In genomic region chr9:95036676-95037075, GRCh38 we compare ENCODE assay signal across 18 cellular contexts.
DNase-seq lines count a peak whose midpoint lies in the region; FAIRE-seq and TF ChIP-seq lines count a peak whose summit lies in the region.
"Had no signal": no experiment of that assay in that cellular context is flagged by ENCODE, and none has a peak within 500 bp of the region (broad histone marks: within the 10 kb centered on the region; RNA-seq: fewer than 3 reads in every experiment).

No MANE protein-coding gene starts in this region.

- CTCF ChIA-PET in Caco-2 (lab: Charles Lee), result no interaction called here

- H3K4me1 ChIP-seq in Caco-2 (peaks cover 22% of the 10 kb centered on the region), astrocyte (ENCODE audit: insufficient read depth, low read length) (peaks cover 14% of the 10 kb centered on the region), smooth muscle cell (ENCODE audit: low read depth) (peaks cover 4% of the 10 kb centered on the region)

- H3K27me3 ChIP-seq in Caco-2 (replicated peaks; ENCODE audit: control insufficient read depth, insufficient read depth, low read length) (no peaks in the 10 kb centered on the region), astrocyte (ENCODE audit: insufficient read depth, low read length) (no peaks in the 10 kb centered on the region), smooth muscle cell (ENCODE audit: low read depth) (no peaks in the 10 kb centered on the region)
- H3K27me3 ChIP-seq: thyroid gland had no signal

- WGBS in smooth muscle cell (ENCODE audit: low lambda C conversion rate), result 81% methylated on average over 2 of the region's 2 CpGs

- H3K9me3 ChIP-seq in Caco-2 (no peaks in the 10 kb centered on the region), astrocyte (ENCODE audit: insufficient read depth, low read depth, low read length) (no peaks in the 10 kb centered on the region), smooth muscle cell (replicated peaks; ENCODE audit: low read depth) (no peaks in the 10 kb centered on the region)
- H3K9me3 ChIP-seq: thyroid gland had no signal

- H3K4me1 Mint-ChIP-seq in Caco-2 (ENCODE audit: low read depth, unreplicated experiment), result peaks cover 27% of the 10 kb centered on the region
- peaks cover 50% of the 10 kb centered on the region for H3K4me1 Mint-ChIP-seq in astrocyte (ENCODE audit: low read depth, unreplicated experiment)
- H3K4me1 Mint-ChIP-seq in T-helper 2 cell treated with Interferon-gamma antibody and Interleukin-4, amounts not matched to agents 5 μg/mL and 100 μg/mL, for 36 hours (ENCODE audit: low read depth), result peaks cover 2% of the 10 kb centered on the region

- H3K4me3 ChIP-seq in Caco-2 (ENCODE audit: low read depth, low read length) (no peak overlapping the region), astrocyte (ENCODE audit: insufficient read depth, low read depth, low read length) (no peak overlapping the region), smooth muscle cell (no peak overlapping the region)
- H3K4me3 ChIP-seq: thyroid gland had no signal

- no peaks in the 10 kb centered on the region for H3K27me3 Mint-ChIP-seq in Caco-2 (ENCODE audit: insufficient read depth, unreplicated experiment)
- H3K27me3 Mint-ChIP-seq in astrocyte (ENCODE audit: low read depth, unreplicated experiment), result no peaks in the 10 kb centered on the region
- H3K27me3 Mint-ChIP-seq in T-helper 2 cell treated with Interferon-gamma antibody and Interleukin-4, amounts not matched to agents 5 μg/mL and 100 μg/mL, for 36 hours (ENCODE audit: low read depth), result no peaks in the 10 kb centered on the region
- H3K27me3 Mint-ChIP-seq: activated CD8-positive, alpha-beta memory T cell treated with anti-CD3 and anti-CD28 coated beads, Interleukin-2, amount 10 ng/mL, durations not matched to agents 7 days and 5 days had no signal

- H3K9ac ChIP-seq in astrocyte (ENCODE audit: low read length) (no peak overlapping the region), smooth muscle cell (ENCODE audit: low read depth) (no peak overlapping the region)

- no peak overlapping the region for H3K27ac ChIP-seq in astrocyte (ENCODE audit: low read depth, low read length)
- H3K27ac ChIP-seq in smooth muscle cell (ENCODE audit: low read depth), result peak overlapping the region; percentile 91
- H3K27ac ChIP-seq: thyroid gland had no signal

- H3K79me2 ChIP-seq in astrocyte (ENCODE audit: insufficient read depth, low read length) (peaks cover 96% of the 10 kb centered on the region), smooth muscle cell (ENCODE audit: low read depth) (peaks cover 100% of the 10 kb centered on the region)

- POLR2A ChIA-PET in Caco-2 (lab: Charles Lee), result no interaction called here

- H3F3A ChIP-seq in smooth muscle cell (ENCODE audit: low read depth), result peaks cover 14% of the 10 kb centered on the region

- H3K36me3 Mint-ChIP-seq in Caco-2 (ENCODE audit: insufficient read depth, unreplicated experiment) (peaks cover 20% of the 10 kb centered on the region), astrocyte (ENCODE audit: low read depth, unreplicated experiment) (peaks cover 9% of the 10 kb centered on the region)
- H3K36me3 Mint-ChIP-seq in T-helper 2 cell treated with Interferon-gamma antibody and Interleukin-4, amounts not matched to agents 5 μg/mL and 100 μg/mL, for 36 hours (ENCODE audit: low read depth), result peaks cover 2% of the 10 kb centered on the region
- H3K36me3 Mint-ChIP-seq: activated CD8-positive, alpha-beta memory T cell treated with anti-CD3 and anti-CD28 coated beads, Interleukin-2, amount 10 ng/mL, durations not matched to agents 7 days and 5 days had no signal

- TF ChIP-seq CTCF in Caco-2 (IDR thresholded peaks at IDR 0.05; ENCODE audit: insufficient read depth in 1 of 2, low read depth in 1 of 2, low read length in 1 of 2, severe bottlenecking in 1 of 2, unreplicated experiment in 1 of 2), result no peak
- no peak for TF ChIP-seq CTCF in astrocyte (IDR thresholded peaks at IDR 0.05; ENCODE audit: insufficient read depth, low read depth, low read length)
- TF ChIP-seq CTCF in smooth muscle cell (IDR thresholded peaks at IDR 0.05; ENCODE audit: borderline replicate concordance, insufficient read depth, poor library complexity, severe bottlenecking), result no peak

- BruUV-seq in Caco-2 (replicated peaks; lab: Mats Ljungman, UMichigan), result no TSS peak

- H3K36me3 ChIP-seq in Caco-2 (ENCODE audit: control insufficient read depth, insufficient read depth, low read length), result no peaks in the 10 kb centered on the region; the same call in 1 of the 2 replicates
- H3K36me3 ChIP-seq in astrocyte (ENCODE audit: insufficient read depth, low read length), result peaks cover 17% of the 10 kb centered on the region
- no peaks in the 10 kb centered on the region for H3K36me3 ChIP-seq in smooth muscle cell (ENCODE audit: low read depth)
- H3K36me3 ChIP-seq: thyroid gland had no signal

- H4K20me1 ChIP-seq in astrocyte (ENCODE audit: insufficient read depth, low read length) (peaks cover 94% of the 10 kb centered on the region), smooth muscle cell (ENCODE audit: low read depth) (peaks cover 88% of the 10 kb centered on the region)

- DNase-seq in Caco-2 (no peak), astrocyte (ENCODE audit: low read depth) (no peak), myocyte (ENCODE audit: low read depth) (peak; percentile 87), smooth muscle cell (lab: John Stamatoyannopoulos, UW; ENCODE audit: unreplicated experiment) (no peak), NCI-H2171 (lab: John Stamatoyannopoulos, UW) (no peak), SIG-M5 (lab: John Stamatoyannopoulos, UW) (no peak), NCI-H446 treated with DMSO at 0.1 percent for 48 hours (lab: John Stamatoyannopoulos, UW) (no peak)
- no peak for DNase-seq in T-helper 2 cell treated with Interferon-gamma antibody and Interleukin-4, amounts not matched to agents 5 μg/mL and 100 μg/mL, for 36 hours (ENCODE audit: low spot score)
- DNase-seq: activated CD4-positive, alpha-beta T cell treated with anti-CD3 and anti-CD28 coated beads for 4 hours; activated CD8-positive, alpha-beta memory T cell treated with anti-CD3 and anti-CD28 coated beads, Interleukin-2, amount 10 ng/mL, durations not matched to agents 7 days and 5 days; activated effector memory CD4-positive, alpha-beta T cell treated with anti-CD3 and anti-CD28 coated beads, Interleukin-2, amount 50 U/mL, for 16 hours; CD8-positive, alpha-beta T cell; central memory CD4-positive, alpha-beta T cell; effector CD8-positive, alpha-beta T cell; NCI-H1417 treated with DMSO at 0.1 percent for 48 hours; NCI-H82; small intestine; thyroid gland had no signal

- FAIRE-seq in astrocyte (lab: Jason Lieb, UNC), result no peak
- FAIRE-seq: small intestine had no signal

- H3K4me3 Mint-ChIP-seq in Caco-2 (ENCODE audit: unreplicated experiment) (no peak overlapping the region), astrocyte (ENCODE audit: unreplicated experiment) (peak overlapping the region; percentile 28)
- H3K4me3 Mint-ChIP-seq in T-helper 2 cell treated with Interferon-gamma antibody and Interleukin-4, amounts not matched to agents 5 μg/mL and 100 μg/mL, for 36 hours, result no peak overlapping the region
- H3K4me3 Mint-ChIP-seq: activated CD8-positive, alpha-beta memory T cell treated with anti-CD3 and anti-CD28 coated beads, Interleukin-2, amount 10 ng/mL, durations not matched to agents 7 days and 5 days; CD8-positive, alpha-beta T cell had no signal

- H3K27ac Mint-ChIP-seq in Caco-2 (ENCODE audit: unreplicated experiment), result peak overlapping the region; percentile 17
- H3K27ac Mint-ChIP-seq in astrocyte (ENCODE audit: unreplicated experiment), result peak overlapping the region; percentile 58
- no peak overlapping the region for H3K27ac Mint-ChIP-seq in T-helper 2 cell treated with Interferon-gamma antibody and Interleukin-4, amounts not matched to agents 5 μg/mL and 100 μg/mL, for 36 hours
- H3K27ac Mint-ChIP-seq: activated CD8-positive, alpha-beta memory T cell treated with anti-CD3 and anti-CD28 coated beads, Interleukin-2, amount 10 ng/mL, durations not matched to agents 7 days and 5 days; CD8-positive, alpha-beta T cell had no signal

- H3K9me3 Mint-ChIP-seq in Caco-2 (ENCODE audit: unreplicated experiment) (no peaks in the 10 kb centered on the region), astrocyte (ENCODE audit: unreplicated experiment) (no peaks in the 10 kb centered on the region)
- no peaks in the 10 kb centered on the region for H3K9me3 Mint-ChIP-seq in T-helper 2 cell treated with Interferon-gamma antibody and Interleukin-4, amounts not matched to agents 5 μg/mL and 100 μg/mL, for 36 hours
- H3K9me3 Mint-ChIP-seq: CD8-positive, alpha-beta T cell had no signal

- H3K4me2 ChIP-seq in astrocyte (ENCODE audit: low read length) (no peak overlapping the region), smooth muscle cell (peak overlapping the region; percentile 53)

- intact Hi-C loops in Caco-2 (cut with micrococcal nuclease; ENCODE audit: unreplicated experiment), result no loop called here

- H2AFZ ChIP-seq in astrocyte (ENCODE audit: low read depth, low read length) (no peak overlapping the region), smooth muscle cell (ENCODE audit: low read depth) (no peak overlapping the region)
